In genomic region chr3:101779047-101779807, GRCh38 we compare ENCODE assay signal across 8 cellular contexts. TPM values are rescaled to one million over a fixed set of nuclear protein-coding genes. Genes with fewer than 3 reads are reported as not detected.
DNase-seq lines count a peak whose midpoint lies in the region; ATAC-seq and TF ChIP-seq lines count a peak whose summit lies in the region.

Gene NXPE3, plus strand, starts transcription at chr3:101779211. Its CDS starts 6,386 bp downstream, at chr3:101785597.

- no peak for TF ChIP-seq EP300 in ovary (IDR thresholded peaks at IDR 0.05)

- H3K4me1 ChIP-seq in ovary (ENCODE audit: insufficient read depth), result peaks cover 1% of the 10 kb centered on the region
- peaks cover 9% of the 10 kb centered on the region for H3K4me1 ChIP-seq in thymus (ENCODE audit: control insufficient read depth, insufficient read depth, low read length)

- peak within 1 kb of the TSS; percentile 97 for H3K27ac Mint-ChIP-seq in activated naive CD4-positive, alpha-beta T cell treated with anti-CD3 and anti-CD28 coated beads, Interleukin-2, amount 50 U/mL, for 72 hours

- H3K9me3 ChIP-seq in ovary (no peaks in the 10 kb centered on the region), thymus (ENCODE audit: control insufficient read depth) (no peaks in the 10 kb centered on the region)

- no peaks in the 10 kb centered on the region for H3K36me3 ChIP-seq in ovary
- H3K36me3 ChIP-seq in thymus (ENCODE audit: control insufficient read depth, insufficient read depth), result peaks cover 10% of the 10 kb centered on the region

- intact Hi-C loops in head of caudate nucleus (cut with DNase I) (no loop called here), ovary (cut with DNase I) (no loop called here)

- H3K27me3 ChIP-seq in ovary (no peaks in the 10 kb centered on the region), thymus (ENCODE audit: control insufficient read depth, insufficient read depth) (no peaks in the 10 kb centered on the region)

- H3K4me3 ChIP-seq in ovary (peak within 1 kb of the TSS; percentile 91), thymus (ENCODE audit: low read length) (peak within 1 kb of the TSS; percentile 86)

- TF ChIP-seq POLR2A in ovary (IDR thresholded peaks at IDR 0.05), result peak; percentile 45

- DNase-seq in GM10248 (ENCODE audit: extremely low spot score), result peak; percentile 91
- peak; percentile 23 for DNase-seq in NCI-H1048 (lab: John Stamatoyannopoulos, UW)
- DNase-seq in SKM-1 (lab: John Stamatoyannopoulos, UW; ENCODE audit: unreplicated experiment), result peak; percentile 63
- DNase-seq in activated naive CD4-positive, alpha-beta T cell treated with anti-CD3 and anti-CD28 coated beads, Interleukin-2, amount 50 U/mL, for 72 hours (ENCODE audit: low spot score in 2 of 2), result peak; percentile 94
- DNase-seq in head of caudate nucleus, result peak; percentile 94 to 99 (median 98)
- peak; percentile 85 to 93 (median 91) for DNase-seq in ovary

- peak; percentile 95 for ATAC-seq in HG02588 (IDR thresholded peaks at IDR 0.05; ENCODE audit: unreplicated experiment)
- ATAC-seq in activated naive CD4-positive, alpha-beta T cell treated with anti-CD3 and anti-CD28 coated beads, Interleukin-2, amount 50 U/mL, for 72 hours, result peak; percentile 89 to 92

- 0 to 1% (median 1%) methylated on average over 38 to 78 of the region's 78 CpGs for WGBS in ovary, 3 donors
- WGBS in thymus, result under 1% methylated on average over 78 of the region's 78 CpGs

- H3K9me3 Mint-ChIP-seq in activated naive CD4-positive, alpha-beta T cell treated with anti-CD3 and anti-CD28 coated beads, Interleukin-2, amount 50 U/mL, for 72 hours, result no peaks in the 10 kb centered on the region

- H3K27ac ChIP-seq in ovary (peak within 1 kb of the TSS; percentile 14 to 72), thymus (ENCODE audit: low read depth) (peak within 1 kb of the TSS; percentile 93)

- TF ChIP-seq CTCF in GM10248 (IDR thresholded peaks at IDR 0.05; ENCODE audit: control extremely low read depth, extremely low read depth, low read depth, missing control alignments) (no peak), ovary (IDR thresholded peaks at IDR 0.05) (no peak)

- POLR2A ChIA-PET in GM10248 (lab: Yijun Ruan, JAX), result interaction anchor here (0.7 to 1.0 kb wide), 3 partner anchors 8 to 1068 kb away, joined by 3 read pairs; partner anchors contain the start of gene CEP97

- CTCF ChIA-PET in GM10248 (lab: Yijun Ruan, JAX), result interaction anchor here (1.0 to 1.7 kb wide), 7 partner anchors 10 to 446 kb away, joined by 3 to 10 read pairs (median 4); no protein-coding TSS in a partner anchor

- H3K36me3 Mint-ChIP-seq in activated naive CD4-positive, alpha-beta T cell treated with anti-CD3 and anti-CD28 coated beads, Interleukin-2, amount 50 U/mL, for 72 hours, result peaks cover 17 to 26% of the 10 kb centered on the region in 2 donors

RNA-seq across cellular contexts. Expression of gene NXPE3, which starts in this region (rescaled TPM):
- total RNA-seq in activated naive CD4-positive, alpha-beta T cell treated with anti-CD3 and anti-CD28 coated beads, Interleukin-2, amount 50 U/mL, for 72 hours, result 10 to 100 TPM; 17.3 to 21.4 TPM
- total RNA-seq in ovary, result 10 to 100 TPM in 5 of 7 donors, 1 to 10 TPM in 2; 5.6 to 15.2 (median 13.1) TPM
- polyA plus RNA-seq in ovary (10 to 100 TPM in 1 of 2 donors, 1 to 10 TPM in 1; 7.1 to 16.4 TPM), thymus (15.8 TPM)

Comparison
In these comparisons a context has a peak if more than half of its experiments do, and no peak if none do; other contexts are left out.
1. Peak in every context shown above with its lines: DNase-seq, ATAC-seq, H3K4me3 ChIP-seq and H3K27ac ChIP-seq.
2. DNase-seq: peak in every context shown above with its lines; median percentile 98 in head of caudate nucleus; 94 in activated naive CD4-positive, alpha-beta T cell treated with anti-CD3 and anti-CD28 coated beads, Interleukin-2, amount 50 U/mL, for 72 hours; 91 in GM10248; 91 in ovary; 63 in SKM-1; 23 in NCI-H1048.